30 cellular contexts compared by ENCODE assay signal in genomic region chr15:66161575-66162118, GRCh38.
"Had no signal": no experiment of that assay in that cellular context is flagged by ENCODE, and none has a peak within 500 bp of the region (broad histone marks: within the 10 kb centered on the region; RNA-seq: fewer than 3 reads in every experiment).

No MANE protein-coding gene starts in this region.

- DNase-seq: activated CD4-positive, alpha-beta T cell treated with anti-CD3 and anti-CD28 coated beads for 48 hours; activated CD4-positive, alpha-beta T cell treated with anti-CD3 and anti-CD28 coated beads, Interleukin-2, amount 50 U/mL, for 1 hour; activated CD4-positive, alpha-beta T cell treated with anti-CD3 and anti-CD28 coated beads, Interleukin-2, amount 50 U/mL, for 48 hours; activated CD4-positive, CD25-positive, alpha-beta regulatory T cell; activated CD8-positive, alpha-beta memory T cell treated with anti-CD3 and anti-CD28 coated beads for 24 hours; activated CD8-positive, alpha-beta T cell treated with anti-CD3 and anti-CD28 coated beads for 36 hours; activated effector memory CD4-positive, alpha-beta T cell treated with anti-CD3 and anti-CD28 coated beads, Interleukin-2, amount 50 U/mL, for 16 hours; activated naive CD4-positive, alpha-beta T cell treated with anti-CD3 and anti-CD28 coated beads for 36 hours; activated naive CD8-positive, alpha-beta T cell treated with anti-CD3 and anti-CD28 coated beads for 36 hours; activated naive CD8-positive, alpha-beta T cell treated with anti-CD3 and anti-CD28 coated beads, Interleukin-2, amount 50 U/mL, for 24 hours; activated T-cell treated with anti-CD3 and anti-CD28 coated beads, Interleukin-2, amount 50 U/mL, for 1 hour; activated T-cell treated with anti-CD3 and anti-CD28 coated beads, Interleukin-2, amount 50 U/mL, for 48 hours; adrenal gland; amygdala; aorta; central memory CD4-positive, alpha-beta T cell; cerebellar nuclear complex; colonic mucosa; effector CD8-positive, alpha-beta T cell; esophagus squamous epithelium; foreskin melanocyte; heart right ventricle; T1000 had no signal

- H3K9me3 ChIP-seq: adrenal gland, breast epithelium, colonic mucosa, esophagus squamous epithelium, gastroesophageal sphincter, heart right ventricle had no signal

- H3K27me3 ChIP-seq: adrenal gland, breast epithelium, cardiac muscle cell, colonic mucosa had no signal

- H3K4me2 ChIP-seq: hepatocyte had no signal

- H3K36me3 ChIP-seq: adrenal gland, breast epithelium, cardiac muscle cell, colonic mucosa, esophagus squamous epithelium, gastroesophageal sphincter, heart right ventricle had no signal

- ATAC-seq: activated CD8-positive, alpha-beta T cell treated with anti-CD3 and anti-CD28 coated beads for 36 hours; activated naive CD8-positive, alpha-beta T cell treated with anti-CD3 and anti-CD28 coated beads, Interleukin-2, amount 50 U/mL, for 24 hours; gastroesophageal sphincter; heart right ventricle had no signal

- H3K4me1 ChIP-seq: adrenal gland, breast epithelium, colonic mucosa, esophagus squamous epithelium, gastroesophageal sphincter, heart right ventricle had no signal

- H3K79me2 ChIP-seq: hepatocyte had no signal

- H3K27ac ChIP-seq: adrenal gland, breast epithelium, cardiac muscle cell, colonic mucosa, epithelial cell of prostate, esophagus squamous epithelium, gastroesophageal sphincter, heart right ventricle, hepatocyte had no signal

- FAIRE-seq: endometrium, endothelial cell of umbilical vein had no signal

- H2AFZ ChIP-seq: hepatocyte had no signal

- H3K4me3 ChIP-seq: adrenal gland, breast epithelium, cardiac muscle cell, colonic mucosa, esophagus squamous epithelium, gastroesophageal sphincter, heart right ventricle, hepatocyte had no signal
